10 cellular contexts compared by ENCODE assay signal in genomic region chr1:237677979-237678378, GRCh38.
DNase-seq lines count a peak whose midpoint lies in the region; ATAC-seq and TF ChIP-seq lines count a peak whose summit lies in the region.
"Had no signal": no experiment of that assay in that cellular context is flagged by ENCODE, and none has a peak within 500 bp of the region (broad histone marks: within the 10 kb centered on the region; RNA-seq: fewer than 3 reads in every experiment).

No MANE protein-coding gene starts in this region.

- DNase-seq in DMS153 treated with DMSO at 0.1 percent for 48 hours (lab: John Stamatoyannopoulos, UW; ENCODE audit: unreplicated experiment): peak; percentile 21
- DNase-seq in NAMALWA (ENCODE audit: low spot score): peak; percentile 16
- peak; percentile 27 to 48 for DNase-seq in cardiac fibroblast (ENCODE audit: low read depth in 2 of 2)
- no peak for DNase-seq in nephron progenitor cell
- DNase-seq in activated CD4-positive, CD25-positive, alpha-beta regulatory T cell (lab: John Stamatoyannopoulos, UW): no peak
- DNase-seq in posterior vena cava (ENCODE audit: low spot score): no peak
- DNase-seq: RPMI8226, uterus had no signal

- no peaks in the 10 kb centered on the region for H3K36me3 Mint-ChIP-seq in nephron progenitor cell (ENCODE audit: low read depth)

- peaks cover 11% of the 10 kb centered on the region for H3K4me1 Mint-ChIP-seq in nephron progenitor cell

- H3K27me3 Mint-ChIP-seq in nephron progenitor cell (ENCODE audit: low read depth, poor library complexity): no peaks in the 10 kb centered on the region

- intact Hi-C loops in posterior vena cava (cut with DNase I): no loop called here

- no peaks in the 10 kb centered on the region for H3K9me3 Mint-ChIP-seq in nephron progenitor cell

- ATAC-seq in GM19328 (IDR thresholded peaks at IDR 0.05; ENCODE audit: unreplicated experiment) (no peak), HG02763 (IDR thresholded peaks at IDR 0.05; ENCODE audit: unreplicated experiment) (no peak)

- H3K4me3 Mint-ChIP-seq in nephron progenitor cell: no peak overlapping the region

- no peak overlapping the region for H3K4me3 ChIP-seq in cardiac fibroblast (replicated peaks in 1 of 2; ENCODE audit: low read depth in 2 of 2, low read length in 2 of 2)
- H3K4me3 ChIP-seq: uterus had no signal

- TF ChIP-seq CTCF in cardiac fibroblast (IDR thresholded peaks at IDR 0.05; ENCODE audit: low read depth, low read length): no peak
- TF ChIP-seq CTCF in nephron progenitor cell (IDR thresholded peaks at IDR 0.05): peak; percentile 4

- no peak overlapping the region for H3K27ac Mint-ChIP-seq in nephron progenitor cell

Comparison
In these comparisons a context has a peak if more than half of its experiments do, and no peak if none do; other contexts are left out.
1. DNase-seq: peak in DMS153 treated with DMSO at 0.1 percent for 48 hours (single experiment), NAMALWA (single experiment) and cardiac fibroblast (2 of 2); none in nephron progenitor cell (single experiment), activated CD4-positive, CD25-positive, alpha-beta regulatory T cell (0 of 4) and posterior vena cava (single experiment).